Comparison of ENCODE assay signal across 18 cellular contexts in the genomic region with DNA sequence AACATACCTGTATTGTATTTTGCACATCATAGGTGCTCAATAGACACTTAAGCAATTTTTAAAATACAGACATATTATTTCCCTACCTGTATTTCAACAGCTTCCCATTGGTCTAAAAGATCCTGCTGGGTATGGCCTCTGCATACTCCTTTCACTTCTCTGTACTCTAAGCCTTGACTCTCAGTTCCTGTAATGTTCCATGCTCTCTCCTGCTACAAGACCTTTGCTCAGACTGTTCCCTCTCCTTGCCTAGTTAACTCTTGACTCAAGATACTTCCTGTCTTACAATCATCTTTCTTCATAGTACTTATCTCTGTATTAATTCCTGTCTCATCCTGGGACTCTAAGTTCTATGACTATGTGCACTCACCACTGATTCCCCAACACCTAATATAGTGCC. TPM values are rescaled to one million over a fixed set of nuclear protein-coding genes. Genes with fewer than 3 reads are reported as not detected.
DNase-seq lines count a peak whose midpoint lies in the region; ATAC-seq and TF ChIP-seq lines count a peak whose summit lies in the region.
"Had no signal": no experiment of that assay in that cellular context is flagged by ENCODE, and none has a peak within 500 bp of the region (broad histone marks: within the 10 kb centered on the region; RNA-seq: fewer than 3 reads in every experiment).

No MANE protein-coding gene starts in this region.

- peaks cover 14% of the 10 kb centered on the region for H3K36me3 Mint-ChIP-seq in CD8-positive, alpha-beta T cell
- H3K36me3 Mint-ChIP-seq in T-cell = no peaks in the 10 kb centered on the region
- H3K36me3 Mint-ChIP-seq: memory B cell, type B pancreatic cell had no signal

- no peak for ATAC-seq in CD8-positive, alpha-beta T cell
- ATAC-seq in T-cell (replicated peaks in 1 of 4) (no peak), mucosa of descending colon (peak; percentile 43)
- ATAC-seq: HepG2 had no signal

- H3K79me2 ChIP-seq in Loucy (ENCODE audit: insufficient read depth, low read length) = peaks cover 35% of the 10 kb centered on the region

- peak overlapping the region; percentile 75 for H3K27ac Mint-ChIP-seq in CD8-positive, alpha-beta T cell
- H3K27ac Mint-ChIP-seq in T-cell = peak overlapping the region; percentile 32 to 82
- H3K27ac Mint-ChIP-seq: type B pancreatic cell had no signal

- CTCF ChIA-PET in CD8-positive, alpha-beta T cell (lab: Charles Lee) = interaction anchor here (0.9 to 1.0 kb wide), 2 partner anchors 19 to 554 kb away, joined by 3 to 4 read pairs; a partner anchor contains a TSS
- CTCF ChIA-PET in T-cell (lab: Charles Lee) = interaction anchor here in 1 of 2 donors (1.8 kb wide), 1 partner anchor 50 kb away, joined by 4 read pairs; no protein-coding TSS in a partner anchor

- no peak overlapping the region for H3K4me3 ChIP-seq in CD8-positive, alpha-beta T cell (ENCODE audit: low read depth, low read length)
- no peak overlapping the region for H3K4me3 ChIP-seq in Loucy (ENCODE audit: low read length, poor library complexity, severe bottlenecking)
- no peak overlapping the region for H3K4me3 ChIP-seq in mucosa of descending colon
- H3K4me3 ChIP-seq: right lobe of liver had no signal

- H3K4me3 Mint-ChIP-seq in CD8-positive, alpha-beta T cell = no peak overlapping the region
- H3K4me3 Mint-ChIP-seq in T-cell = no peak overlapping the region
- H3K4me3 Mint-ChIP-seq: memory B cell, type B pancreatic cell had no signal

- no peaks in the 10 kb centered on the region for H3K9me3 Mint-ChIP-seq in CD8-positive, alpha-beta T cell
- H3K9me3 Mint-ChIP-seq in T-cell = no peaks in the 10 kb centered on the region
- H3K9me3 Mint-ChIP-seq: memory B cell had no signal

- intact Hi-C loops in CD8-positive, alpha-beta T cell (cut with DNase I, micrococcal nuclease) = loop anchor here (2.0 to 10.0 kb wide), 11 partner anchors 57 to 1407 kb away; a partner anchor contains a TSS
- intact Hi-C loops in mucosa of descending colon (cut with DNase I, micrococcal nuclease) = no loop called here

- H3K27ac ChIP-seq in CD8-positive, alpha-beta T cell (ENCODE audit: low read depth, low read length) = no peak overlapping the region
- H3K27ac ChIP-seq: right lobe of liver had no signal

- POLR2A ChIA-PET in CD8-positive, alpha-beta T cell (lab: Charles Lee) = no interaction called here
- POLR2A ChIA-PET in T-cell (lab: Charles Lee) = no interaction called here

- no peak for DNase-seq in CD8-positive, alpha-beta T cell
- no peak for DNase-seq in T-cell
- DNase-seq in mucosa of descending colon = no peak
- DNase-seq in stimulated activated CD4-positive, alpha-beta T cell treated with anti-CD3 and anti-CD28 coated beads, Interleukin-4, amount 100 ng/mL, for 24 hours = no peak
- DNase-seq in NK-92 treated with Interleukin-12 subunit alpha and Interleukin-12 subunit beta, amount 100 ng/mL, for 24 hours (lab: John Stamatoyannopoulos, UW) = no peak
- DNase-seq in NCI-H1436 treated with DMSO at 0.1 percent for 48 hours (lab: John Stamatoyannopoulos, UW) = no peak
- no peak for DNase-seq in middle frontal gyrus (ENCODE audit: extremely low spot score, low spot score)
- DNase-seq: activated CD4-positive, CD25-positive, alpha-beta regulatory T cell; activated CD8-positive, alpha-beta memory T cell treated with anti-CD3 and anti-CD28 coated beads, Interleukin-2, amount 50 U/mL, for 48 hours; AML-193; DMS53; H7; right lobe of liver; stimulated activated CD4-positive, alpha-beta T cell treated with anti-CD3 and anti-CD28 coated beads, Interleukin-2, amount 100 ng/mL, for 48 hours had no signal

- no peaks in the 10 kb centered on the region for H3K9me3 ChIP-seq in CD8-positive, alpha-beta T cell (ENCODE audit: low read length)
- H3K9me3 ChIP-seq in Loucy (ENCODE audit: insufficient read depth, low read depth, low read length) = no peaks in the 10 kb centered on the region
- H3K9me3 ChIP-seq in mucosa of descending colon = no peaks in the 10 kb centered on the region
- H3K9me3 ChIP-seq: right lobe of liver had no signal

- H3K4me2 ChIP-seq in Loucy (ENCODE audit: low read depth, low read length, poor library complexity, severe bottlenecking) = no peak overlapping the region

- H3K27me3 ChIP-seq in CD8-positive, alpha-beta T cell (ENCODE audit: insufficient read depth, low read length) = no peaks in the 10 kb centered on the region
- H3K27me3 ChIP-seq in Loucy (ENCODE audit: insufficient read depth, low read length, poor library complexity, severe bottlenecking) = no peaks in the 10 kb centered on the region
- H3K27me3 ChIP-seq: right lobe of liver had no signal

- peaks cover 16% of the 10 kb centered on the region for H4K20me1 ChIP-seq in Loucy (ENCODE audit: insufficient read depth, low read length, poor library complexity, severe bottlenecking)

- H3K4me1 ChIP-seq in CD8-positive, alpha-beta T cell (ENCODE audit: insufficient read depth, low read length) = peaks cover 16% of the 10 kb centered on the region
- H3K4me1 ChIP-seq in Loucy (ENCODE audit: insufficient read depth, low read length, poor library complexity, severe bottlenecking) (peaks cover 32% of the 10 kb centered on the region), mucosa of descending colon (ENCODE audit: low read depth) (peaks cover 15% of the 10 kb centered on the region)

- peaks cover 52% of the 10 kb centered on the region for H3K4me1 Mint-ChIP-seq in CD8-positive, alpha-beta T cell (ENCODE audit: low read depth)
- H3K4me1 Mint-ChIP-seq in T-cell = peaks cover 52 to 58% (median 54%) of the 10 kb centered on the region in 3 donors

- H3K9ac ChIP-seq in Loucy (ENCODE audit: low read depth, low read length, poor library complexity, severe bottlenecking) = no peak overlapping the region

- no peaks in the 10 kb centered on the region for H3K36me3 ChIP-seq in CD8-positive, alpha-beta T cell (ENCODE audit: insufficient read depth, low read length)
- H3K36me3 ChIP-seq in Loucy (ENCODE audit: insufficient read depth, low read length) (no peaks in the 10 kb centered on the region), mucosa of descending colon (ENCODE audit: low read depth) (no peaks in the 10 kb centered on the region)
- H3K36me3 ChIP-seq: right lobe of liver had no signal

- peak overlapping the region; percentile 32; the same call in 1 of the 2 replicates for H2AFZ ChIP-seq in Loucy (ENCODE audit: low read length)

- no peaks in the 10 kb centered on the region for H3F3A ChIP-seq in Loucy (ENCODE audit: low read depth)

- no peaks in the 10 kb centered on the region for H3K27me3 Mint-ChIP-seq in CD8-positive, alpha-beta T cell (ENCODE audit: low read depth)
- H3K27me3 Mint-ChIP-seq in T-cell = no peaks in the 10 kb centered on the region
- H3K27me3 Mint-ChIP-seq: memory B cell had no signal

- no peak for TF ChIP-seq CTCF in CD8-positive, alpha-beta T cell (IDR thresholded peaks at IDR 0.05)
- TF ChIP-seq CTCF in Loucy (conservative IDR thresholded peaks at IDR 0.05; ENCODE audit: low read length) = no peak
- no peak for TF ChIP-seq CTCF in mucosa of descending colon (IDR thresholded peaks at IDR 0.05)

- H3K9me2 ChIP-seq in Loucy (replicated peaks; ENCODE audit: low read depth, low read length) = no peaks in the 10 kb centered on the region

RNA-seq across cellular contexts. Expression of a gene that starts 1.7 kb away (rescaled TPM):
- total RNA-seq in CD8-positive, alpha-beta T cell = under 1 TPM; 0.08 to 0.11 TPM
- total RNA-seq in T-cell = under 1 TPM; 0.07 to 0.23 (median 0.12) TPM
- total RNA-seq in mucosa of descending colon = 1 to 10 TPM in 1 of 3 donors, under 1 TPM in 2; 0.23 to 2.1 (median 0.27) TPM

RNA-seq across cellular contexts. Expression of a gene that starts 1.8 kb away (rescaled TPM):
- 100 to 1,000 TPM; 102 to 103 TPM for total RNA-seq in CD8-positive, alpha-beta T cell
- 10 to 100 TPM; 54.2 to 90.3 (median 59.9) TPM for total RNA-seq in T-cell
- 10 to 100 TPM; 33.0 to 46.8 (median 37.5) TPM for total RNA-seq in mucosa of descending colon

RNA-seq across cellular contexts. Expression of a gene that starts 57.4 kb away (rescaled TPM):
- 10 to 100 TPM; 13.9 to 20.2 TPM for total RNA-seq in CD8-positive, alpha-beta T cell
- total RNA-seq in T-cell = 10 to 100 TPM; 26.7 to 55.5 (median 41.5) TPM
- total RNA-seq in mucosa of descending colon = 100 to 1,000 TPM in 1 of 3 donors, 10 to 100 TPM in 2; 93.5 to 122 (median 94.7) TPM

RNA-seq across cellular contexts. Expression of a gene that starts 57.5 kb away (rescaled TPM):
- 1 to 10 TPM; 1.8 to 2.3 TPM for total RNA-seq in CD8-positive, alpha-beta T cell
- 10 to 100 TPM in 1 of 5 donors, 1 to 10 TPM in 4; 3.5 to 12.4 (median 5.4) TPM for total RNA-seq in T-cell
- total RNA-seq in mucosa of descending colon = 10 to 100 TPM in 1 of 3 donors, 1 to 10 TPM in 2; 6.2 to 11.1 (median 7.2) TPM

Comparison
In these comparisons a context has a peak if more than half of its experiments do, and no peak if none do; other contexts are left out.
1. intact Hi-C loops: an anchor here in CD8-positive, alpha-beta T cell (2.0 to 10.0 kb wide); none called in mucosa of descending colon.